ENCODE assay signal across 16 cellular contexts in the genomic region with DNA sequence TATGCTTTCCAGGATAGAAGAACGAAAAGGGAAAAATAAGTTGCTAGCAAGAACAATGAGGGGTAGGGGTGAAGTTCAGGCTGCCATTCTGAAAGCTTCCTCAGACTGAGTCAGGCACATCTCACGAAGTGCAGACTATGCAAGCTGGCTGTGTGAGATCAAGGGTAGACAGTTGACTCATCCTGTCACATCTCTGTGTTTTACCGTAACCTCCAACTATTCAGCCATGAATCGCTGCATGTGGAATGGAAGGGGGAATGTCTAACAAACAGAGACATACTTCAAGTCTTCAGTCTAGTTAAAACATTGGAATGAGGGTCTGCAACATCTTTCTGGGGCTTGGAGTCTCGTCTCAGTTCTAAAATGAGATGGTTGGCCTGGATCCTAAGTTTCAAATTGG. TPM values are rescaled to one million over a fixed set of nuclear protein-coding genes. Genes with fewer than 3 reads are reported as not detected.
DNase-seq lines count a peak whose midpoint lies in the region; ATAC-seq, FAIRE-seq and TF ChIP-seq lines count a peak whose summit lies in the region.
"Had no signal": no experiment of that assay in that cellular context is flagged by ENCODE, and none has a peak within 500 bp of the region (broad histone marks: within the 10 kb centered on the region; RNA-seq: fewer than 3 reads in every experiment).

No MANE protein-coding gene starts in this region.

- no peaks in the 10 kb centered on the region for H3K79me2 ChIP-seq in Karpas-422 (ENCODE audit: low read length)

- TF ChIP-seq EP300 in A549 (IDR thresholded peaks at IDR 0.05) = no peak

- H3K4me2 ChIP-seq in A549 (peak overlapping the region; percentile 55), Karpas-422 (ENCODE audit: low read depth, low read length, poor library complexity, severe bottlenecking) (no peak overlapping the region)

- no peak overlapping the region for H3K27ac Mint-ChIP-seq in HFFc6
- H3K27ac Mint-ChIP-seq: activated B cell treated with CpG ODN at 0.5 μM for 24 hours had no signal

- intact Hi-C loops in adrenal gland (cut with DNase I) (no loop called here), sciatic nerve (cut with DNase I) (no loop called here)

- H3K4me1 ChIP-seq in A549 (peaks cover 12% of the 10 kb centered on the region; the same call in 2 of the 3 replicates), adrenal gland (replicated peaks in 1 of 2) (peaks cover 8 to 34% of the 10 kb centered on the region in 2 donors), Karpas-422 (ENCODE audit: low read length) (no peaks in the 10 kb centered on the region)
- H3K4me1 ChIP-seq: ascending aorta, tibial artery had no signal

- DNase-seq in A549 (ENCODE audit: low read depth in 1 of 2, low spot score in 1 of 2) = peak; percentile 14 to 55
- DNase-seq in HFFc6 = peak; percentile 34
- DNase-seq in adrenal gland = peak; percentile 35 to 80 (median 68)
- DNase-seq in iris pigment epithelial cell (ENCODE audit: low read depth) = peak; percentile 92
- DNase-seq in NCI-H774 (lab: John Stamatoyannopoulos, UW) = no peak
- no peak for DNase-seq in sciatic nerve (ENCODE audit: low spot score)
- no peak for DNase-seq in NCI-H510A (lab: John Stamatoyannopoulos, UW)
- no peak for DNase-seq in Karpas-422
- DNase-seq: activated B cell treated with CpG ODN at 0.5 μM for 24 hours; activated T-cell treated with anti-CD3 and anti-CD28 coated beads, Interleukin-2, amount 50 U/mL, for 1 hour; NCI-H69; sigmoid colon; tibial artery had no signal

- peak overlapping the region; percentile 38 to 42; a peak in 3 of 6 replicates for H3K27ac ChIP-seq in A549
- H3K27ac ChIP-seq in adrenal gland = peak overlapping the region; percentile 18 to 60 (median 52)
- H3K27ac ChIP-seq in Karpas-422 (ENCODE audit: low read length) = no peak overlapping the region
- H3K27ac ChIP-seq: ascending aorta, tibial artery had no signal

- H3K27me3 Mint-ChIP-seq in HFFc6 (ENCODE audit: insufficient read depth) = peaks cover 3% of the 10 kb centered on the region
- H3K27me3 Mint-ChIP-seq: activated B cell treated with CpG ODN at 0.5 μM for 24 hours had no signal

- WGBS in A549 (ENCODE audit: missing lambda C conversion rate) = 25% methylated on average over 5 of the region's 5 CpGs
- WGBS in adrenal gland, 4 donors = 38 to 42% (median 39%) methylated on average over 5 of the region's 5 CpGs

- H3K27me3 ChIP-seq in adrenal gland = no peaks in the 10 kb centered on the region
- H3K27me3 ChIP-seq in Karpas-422 (ENCODE audit: low read length) = no peaks in the 10 kb centered on the region
- H3K27me3 ChIP-seq: ascending aorta, sigmoid colon, tibial artery had no signal

- POLR2A ChIA-PET in A549 (lab: Yijun Ruan, JAX) = no interaction called here

- peaks cover 12% of the 10 kb centered on the region; the same call in 1 of the 2 replicates for H3K4me1 Mint-ChIP-seq in HFFc6 (ENCODE audit: low read depth)
- H3K4me1 Mint-ChIP-seq: activated B cell treated with CpG ODN at 0.5 μM for 24 hours had no signal

- no peak for TF ChIP-seq CTCF in A549 (IDR thresholded peaks at IDR 0.05)
- TF ChIP-seq CTCF in HFFc6 (IDR thresholded peaks at IDR 0.05) = no peak
- no peak for TF ChIP-seq CTCF in adrenal gland (IDR thresholded peaks at IDR 0.05)

- no peaks in the 10 kb centered on the region for H3K36me3 Mint-ChIP-seq in HFFc6 (ENCODE audit: low read depth)

- H3K9ac ChIP-seq in Karpas-422 (ENCODE audit: low read length) = no peak overlapping the region

- CTCF ChIA-PET in A549 (lab: Yijun Ruan, JAX) = interaction anchor here (1.0 to 3.7 kb wide), 3 partner anchors 10 to 344 kb away, joined by 3 to 17 read pairs (median 3); no protein-coding TSS in a partner anchor

- H3K9me3 Mint-ChIP-seq in HFFc6 = no peaks in the 10 kb centered on the region
- H3K9me3 Mint-ChIP-seq: activated B cell treated with CpG ODN at 0.5 μM for 24 hours had no signal

- H2AFZ ChIP-seq in Karpas-422 (ENCODE audit: low read length) = no peak overlapping the region

- FAIRE-seq in A549 (lab: Jason Lieb, UNC) = peak; percentile 61

- TF ChIP-seq POLR2A in A549 (IDR thresholded peaks at IDR 0.05; ENCODE audit: low read length) = no peak
- TF ChIP-seq POLR2A in adrenal gland (IDR thresholded peaks at IDR 0.05) = peak in 1 of 2 donors; percentile 26

- no peaks in the 10 kb centered on the region for H3K9me2 ChIP-seq in Karpas-422 (replicated peaks; ENCODE audit: insufficient read depth, low read length)

- TF ChIP-seq RAD21 in A549 (conservative IDR thresholded peaks at IDR 0.05 in 1 of 2, IDR thresholded peaks at IDR 0.05 in 1 of 2) = no peak

- no peaks in the 10 kb centered on the region for H4K20me1 ChIP-seq in Karpas-422 (ENCODE audit: insufficient read depth, low read depth, low read length)

- H3K9me3 ChIP-seq in A549 (no peaks in the 10 kb centered on the region), adrenal gland (replicated peaks in 1 of 3) (no peaks in the 10 kb centered on the region), Karpas-422 (ENCODE audit: low read length) (no peaks in the 10 kb centered on the region)
- H3K9me3 ChIP-seq: ascending aorta, sigmoid colon, tibial artery had no signal

- H3K4me3 ChIP-seq in A549 (no peak overlapping the region), adrenal gland (no peak overlapping the region), Karpas-422 (ENCODE audit: low read length) (no peak overlapping the region)
- H3K4me3 ChIP-seq: ascending aorta, sigmoid colon, tibial artery had no signal

- ATAC-seq in A549 (peak; percentile 91 to 94), sciatic nerve (no peak)

- peak overlapping the region; percentile 18; the same call in 1 of the 2 replicates for H3K4me3 Mint-ChIP-seq in HFFc6
- H3K4me3 Mint-ChIP-seq: activated B cell treated with CpG ODN at 0.5 μM for 24 hours had no signal

- no peaks in the 10 kb centered on the region for H3K36me3 ChIP-seq in adrenal gland (replicated peaks in 1 of 2)
- H3K36me3 ChIP-seq in Karpas-422 (ENCODE audit: insufficient read depth, low read length) = no peaks in the 10 kb centered on the region
- H3K36me3 ChIP-seq: ascending aorta, sigmoid colon, tibial artery had no signal

TF ChIP-seq in A549, 52 proteins besides CTCF, POLR2A, EP300 and RAD21:
- TF ChIP-seq, protein P1, sequence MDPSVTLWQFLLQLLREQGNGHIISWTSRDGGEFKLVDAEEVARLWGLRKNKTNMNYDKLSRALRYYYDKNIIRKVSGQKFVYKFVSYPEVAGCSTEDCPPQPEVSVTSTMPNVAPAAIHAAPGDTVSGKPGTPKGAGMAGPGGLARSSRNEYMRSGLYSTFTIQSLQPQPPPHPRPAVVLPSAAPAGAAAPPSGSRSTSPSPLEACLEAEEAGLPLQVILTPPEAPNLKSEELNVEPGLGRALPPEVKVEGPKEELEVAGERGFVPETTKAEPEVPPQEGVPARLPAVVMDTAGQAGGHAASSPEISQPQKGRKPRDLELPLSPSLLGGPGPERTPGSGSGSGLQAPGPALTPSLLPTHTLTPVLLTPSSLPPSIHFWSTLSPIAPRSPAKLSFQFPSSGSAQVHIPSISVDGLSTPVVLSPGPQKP (IDR thresholded peaks at IDR 0.05; ENCODE audit: low read depth, low read length) = no peak
- TF ChIP-seq MAFK (IDR thresholded peaks at IDR 0.05; ENCODE audit: partially characterized antibody) = peak; percentile 27
- TF ChIP-seq, protein P2, sequence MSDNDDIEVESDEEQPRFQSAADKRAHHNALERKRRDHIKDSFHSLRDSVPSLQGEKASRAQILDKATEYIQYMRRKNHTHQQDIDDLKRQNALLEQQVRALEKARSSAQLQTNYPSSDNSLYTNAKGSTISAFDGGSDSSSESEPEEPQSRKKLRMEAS (IDR thresholded peaks at IDR 0.05) = no peak
- no peak for TF ChIP-seq RFX5 (IDR thresholded peaks at IDR 0.05)
- no peak for TF ChIP-seq TP53 (CRISPR knock-in tag; IDR thresholded peaks at IDR 0.05)
- TF ChIP-seq KDM1A (IDR thresholded peaks at IDR 0.05; ENCODE audit: low read depth) = no peak
TF ChIP-seq in A549: peak in this region for 1.

RNA-seq across cellular contexts. Expression of a gene that starts 25.9 kb away (rescaled TPM):
- polyA plus RNA-seq in A549 (2011; rRNA removed) (3.1 and 5.4 TPM in 2 replicates), A549 (2017; fragmentation: RNase III; extraction: RNeasy Plus Mini Kit Qiagen cat#74134 plus additional on column Dnase treatment) (0.71 to 1.1 TPM (median 0.92 TPM) in 3 replicates), adrenal gland (10 to 100 TPM; 20.6 to 84.0 (median 37.9) TPM)
- polyA plus RNA-seq in A549 (2012; cell fraction: cytosol; rRNA removed) = 0.30 and 0.38 TPM in 2 replicates
- polyA plus RNA-seq in A549 (2012; cell fraction: nucleus; rRNA removed) = 0.37 and 0.88 TPM in 2 replicates
- polyA minus RNA-seq in A549 (2011; rRNA and poly(A)+ RNA removed) = 2.1 and 2.7 TPM in 2 replicates
- total RNA-seq in HFFc6 (2021; fragmentation: NEBNext Ultra II Directional; extraction: Animal tissue kit (Norgen Biotek cat#: 25700)) = under 1 TPM in 3 of 6 experiments, not detected in 3; 0.10 to 0.14 (median 0.12) TPM
- total RNA-seq in adrenal gland (10 to 100 TPM; 27.3 to 89.2 (median 60.2) TPM), sciatic nerve (7.2 TPM)
- total RNA-seq in Karpas-422 (2014; rRNA removed; shearing (Covaris generic); ENCODE audit: low replicate concordance) = not detected in 2 replicates
- total RNA-seq: A673, activated B cell treated with CpG ODN at 0.5 μM for 24 hours, HT-29 had no signal

Comparison
In these comparisons a context has a peak if more than half of its experiments do, and no peak if none do; other contexts are left out.
1. DNase-seq: peak in A549 (2 of 2), HFFc6 (single experiment), adrenal gland (7 of 7) and iris pigment epithelial cell (single experiment); none in NCI-H774 (single experiment), sciatic nerve (single experiment), NCI-H510A (single experiment) and Karpas-422 (single experiment).